In genomic region chr16:17970366-17970765, GRCh38 we compare ENCODE assay signal across 4 cellular contexts.
"Had no signal": no experiment of that assay in that cellular context is flagged by ENCODE, and none has a peak within 500 bp of the region (broad histone marks: within the 10 kb centered on the region; RNA-seq: fewer than 3 reads in every experiment).

No MANE protein-coding gene starts in this region.

- H2AFZ ChIP-seq: GM23338 had no signal

- H3K27ac Mint-ChIP-seq: GM23338, H9 had no signal

- DNase-seq: H9, HCEC 1CT, IMR-90 had no signal

- H3K4me3 Mint-ChIP-seq: GM23338, H9 had no signal

- H3K4me3 ChIP-seq: GM23338 had no signal

- H3K4me2 ChIP-seq: GM23338 had no signal
